13 cellular contexts compared by ENCODE assay signal in the genomic region with DNA sequence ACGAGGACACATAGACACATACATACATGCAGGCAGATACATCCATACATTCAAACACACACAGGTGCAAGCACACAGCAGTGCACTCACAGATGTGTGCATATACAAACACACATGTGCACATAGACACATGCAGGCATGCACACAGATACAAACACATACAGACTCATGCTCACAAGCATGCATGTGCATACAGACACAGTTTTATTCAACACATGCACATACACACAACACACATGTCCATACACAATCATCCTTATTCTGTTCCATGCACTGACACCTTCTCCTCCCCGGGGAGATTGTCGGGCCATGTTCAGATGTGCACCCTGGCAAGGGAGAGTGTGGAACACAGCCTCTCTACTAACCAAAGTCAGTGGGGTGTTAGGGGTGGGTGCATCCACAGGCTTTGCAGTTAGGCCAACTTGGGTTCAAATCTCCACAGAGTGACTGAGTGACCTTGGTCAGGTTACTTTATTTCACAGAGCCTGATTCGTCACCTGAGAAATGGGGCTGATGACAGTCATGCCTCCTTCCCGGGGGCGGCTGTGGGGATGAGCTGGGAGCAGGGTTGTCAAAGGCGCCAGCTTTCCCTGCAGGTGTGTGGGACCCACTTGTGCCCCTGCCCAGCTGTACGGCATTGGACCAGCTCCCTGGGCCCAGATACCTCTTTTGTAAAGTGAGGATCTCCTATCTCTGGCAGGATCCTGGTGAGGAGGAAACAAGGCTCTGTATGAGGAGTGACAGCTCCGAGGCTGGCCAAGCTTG.
"Had no signal": no experiment of that assay in that cellular context is flagged by ENCODE, and none has a peak within 500 bp of the region (broad histone marks: within the 10 kb centered on the region; RNA-seq: fewer than 3 reads in every experiment).

No MANE protein-coding gene starts in this region.

- DNase-seq: activated CD4-positive, alpha-beta T cell treated with anti-CD3 and anti-CD28 coated beads, Interleukin-2, amount 50 U/mL, for 4 hours; activated CD4-positive, CD25-positive, alpha-beta regulatory T cell; activated naive CD4-positive, alpha-beta T cell; activated T-cell treated with anti-CD3 and anti-CD28 coated beads, Interleukin-2, amount 50 U/mL, for 4 hours; central memory CD4-positive, alpha-beta T cell; kidney glomerular epithelial cell; small intestine; substantia nigra; T-helper 2 cell; transverse colon had no signal

- FAIRE-seq: small intestine, TTC549 had no signal

- H3K27ac ChIP-seq: gastroesophageal sphincter, transverse colon had no signal

- H3K27ac Mint-ChIP-seq: mesothelial cell of epicardium had no signal

- H3K4me3 ChIP-seq: gastroesophageal sphincter, transverse colon had no signal

- ATAC-seq: gastroesophageal sphincter had no signal

- H3K36me3 ChIP-seq: gastroesophageal sphincter, transverse colon had no signal

- H3K9me3 Mint-ChIP-seq: activated T-cell treated with anti-CD3 and anti-CD28 coated beads, Interleukin-2, amount 50 U/mL, for 4 hours; mesothelial cell of epicardium had no signal

- H3K4me3 Mint-ChIP-seq: activated T-cell treated with anti-CD3 and anti-CD28 coated beads, Interleukin-2, amount 50 U/mL, for 4 hours; mesothelial cell of epicardium had no signal

- H3K27me3 ChIP-seq: gastroesophageal sphincter, transverse colon had no signal

- H3K36me3 Mint-ChIP-seq: mesothelial cell of epicardium had no signal
